In genomic region chr18:50812834-50813233, GRCh38 we compare ENCODE assay signal across 26 cellular contexts. TPM values are rescaled to one million over a fixed set of nuclear protein-coding genes. Genes with fewer than 3 reads are reported as not detected.
DNase-seq lines count a peak whose midpoint lies in the region; ATAC-seq and TF ChIP-seq lines count a peak whose summit lies in the region.
"Had no signal": no experiment of that assay in that cellular context is flagged by ENCODE, and none has a peak within 500 bp of the region (broad histone marks: within the 10 kb centered on the region; RNA-seq: fewer than 3 reads in every experiment).

No MANE protein-coding gene starts in this region.

- H3K79me2 ChIP-seq in GM23248 (ENCODE audit: insufficient read depth), result no peaks in the 10 kb centered on the region

- H3K9ac ChIP-seq in BLaER1 treated with 17β-estradiol and CSF1 and Interleukin-3, amounts not matched to agents 10 nM and 100 nM, result no peak overlapping the region
- no peak overlapping the region for H3K9ac ChIP-seq in GM23248

- 48 to 57% methylated on average over 2 of the region's 2 CpGs for WGBS in GM23248 (ENCODE audit: low coverage in 1 of 2, low lambda C conversion rate in 2 of 2, missing lambda C conversion rate in 2 of 2), 2 experiments

- ATAC-seq in left lobe of liver, result peak; percentile 73
- no peak for ATAC-seq in stimulated activated naive B cell treated with anti-CD40 and anti-IgM and Interleukin-4, amounts not matched to agents 10 μg/mL and 1 μg/mL and 100 μg/mL, for 72 hours (replicated peaks)
- no peak for ATAC-seq in upper lobe of right lung
- ATAC-seq: GM12878 had no signal

- H3K4me1 Mint-ChIP-seq in stimulated activated naive B cell treated with anti-CD40 and anti-IgM and Interleukin-4, amounts not matched to agents 10 μg/mL and 1 μg/mL and 100 μg/mL, for 72 hours, result peaks cover 33 to 55% of the 10 kb centered on the region in 2 donors
- H3K4me1 Mint-ChIP-seq: CD4-positive, alpha-beta memory T cell; CD4-positive, CD25-positive, alpha-beta regulatory T cell; CD8-positive, alpha-beta memory T cell had no signal

- no peaks in the 10 kb centered on the region for H3K27me3 Mint-ChIP-seq in stimulated activated naive B cell treated with anti-CD40 and anti-IgM and Interleukin-4, amounts not matched to agents 10 μg/mL and 1 μg/mL and 100 μg/mL, for 72 hours

- DNase-seq in fibroblast of gingiva (ENCODE audit: low read depth) (peak; percentile 20), left lobe of liver (ENCODE audit: low spot score) (no peak), GM23248 (no peak), NCI-H446 treated with DMSO at 0.1 percent for 48 hours (lab: John Stamatoyannopoulos, UW) (no peak), Kasumi-1 (lab: John Stamatoyannopoulos, UW) (no peak), upper lobe of right lung (no peak)
- DNase-seq in stimulated activated naive B cell treated with anti-CD40 and anti-IgM and Interleukin-4, amounts not matched to agents 10 μg/mL and 1 μg/mL and 100 μg/mL, for 72 hours, result no peak
- DNase-seq: 8988T; ACHN; BE2C; C1 segment of cervical spinal cord; CD4-positive, alpha-beta memory T cell; CD4-positive, CD25-positive, alpha-beta regulatory T cell; CD8-positive, alpha-beta memory T cell; COR-L47; DMS 273 treated with DMSO at 0.1 percent for 48 hours; DMS153; DMS53; DMS79; DND-41; EL; GDM1 had no signal

- peak overlapping the region in 9 of 11 experiments; percentile 76 to 87 (median 83); a peak in 17 of 22 replicates for H3K4me2 ChIP-seq in BLaER1 treated with 17β-estradiol and CSF1 and Interleukin-3, amounts not matched to agents 10 nM and 100 nM
- H3K4me2 ChIP-seq in GM23248 (ENCODE audit: unreplicated experiment), result no peak overlapping the region

- TF ChIP-seq CTCF in upper lobe of right lung (IDR thresholded peaks at IDR 0.05), result no peak

- in situ Hi-C loops in GM23248 (cut with MboI), result no loop called here

- H3K27ac Mint-ChIP-seq in stimulated activated naive B cell treated with anti-CD40 and anti-IgM and Interleukin-4, amounts not matched to agents 10 μg/mL and 1 μg/mL and 100 μg/mL, for 72 hours, result peak overlapping the region; percentile 20
- H3K27ac Mint-ChIP-seq: CD4-positive, alpha-beta memory T cell; CD4-positive, CD25-positive, alpha-beta regulatory T cell had no signal

- H3K4me3 ChIP-seq in BLaER1 treated with 17β-estradiol and CSF1 and Interleukin-3, amounts not matched to agents 10 nM and 100 nM, result no peak overlapping the region
- no peak overlapping the region for H3K4me3 ChIP-seq in GM23248
- H3K4me3 ChIP-seq in upper lobe of right lung, result no peak overlapping the region
- H3K4me3 ChIP-seq: GM12878 had no signal

- H3K36me3 Mint-ChIP-seq in stimulated activated naive B cell treated with anti-CD40 and anti-IgM and Interleukin-4, amounts not matched to agents 10 μg/mL and 1 μg/mL and 100 μg/mL, for 72 hours, result no peaks in the 10 kb centered on the region
- H3K36me3 Mint-ChIP-seq: CD14-positive monocyte; CD4-positive, alpha-beta memory T cell; CD4-positive, CD25-positive, alpha-beta regulatory T cell; CD8-positive, alpha-beta memory T cell had no signal

- no peak overlapping the region for H2AFZ ChIP-seq in GM23248

- no peaks in the 10 kb centered on the region for H4K20me1 ChIP-seq in BLaER1 treated with 17β-estradiol and CSF1 and Interleukin-3, amounts not matched to agents 10 nM and 100 nM
- no peaks in the 10 kb centered on the region for H4K20me1 ChIP-seq in GM23248 (ENCODE audit: insufficient read depth)

- no peaks in the 10 kb centered on the region for H3K9me2 ChIP-seq in GM23248 (ENCODE audit: insufficient read depth)

- peaks cover 0 to 13% (median 8%) of the 10 kb centered on the region in 11 experiments; a peak in 16 of 22 replicates for H3K9me3 ChIP-seq in BLaER1 treated with 17β-estradiol and CSF1 and Interleukin-3, amounts not matched to agents 10 nM and 100 nM (replicated peaks in 1 of 11)
- H3K9me3 ChIP-seq in GM23248 (ENCODE audit: low read depth) (no peaks in the 10 kb centered on the region), upper lobe of right lung (no peaks in the 10 kb centered on the region)
- H3K9me3 ChIP-seq: BE2C had no signal

- H3K4me3 Mint-ChIP-seq in stimulated activated naive B cell treated with anti-CD40 and anti-IgM and Interleukin-4, amounts not matched to agents 10 μg/mL and 1 μg/mL and 100 μg/mL, for 72 hours, result no peak overlapping the region
- H3K4me3 Mint-ChIP-seq: CD14-positive monocyte; CD4-positive, alpha-beta memory T cell; CD4-positive, CD25-positive, alpha-beta regulatory T cell; CD8-positive, alpha-beta memory T cell had no signal

- no peak overlapping the region for H3K27ac ChIP-seq in BLaER1 treated with 17β-estradiol and CSF1 and Interleukin-3, amounts not matched to agents 10 nM and 100 nM
- H3K27ac ChIP-seq in GM23248 (no peak overlapping the region), upper lobe of right lung (no peak overlapping the region)

- H3K36me3 ChIP-seq in BLaER1 treated with 17β-estradiol and CSF1 and Interleukin-3, amounts not matched to agents 10 nM and 100 nM, result no peaks in the 10 kb centered on the region
- H3K36me3 ChIP-seq in GM23248 (ENCODE audit: low read depth), result no peaks in the 10 kb centered on the region
- H3K36me3 ChIP-seq in upper lobe of right lung, result no peaks in the 10 kb centered on the region
- H3K36me3 ChIP-seq: BE2C had no signal

- peaks cover 0 to 8% (median 0%) of the 10 kb centered on the region in 11 experiments; a peak in 4 of 22 replicates for H3K27me3 ChIP-seq in BLaER1 treated with 17β-estradiol and CSF1 and Interleukin-3, amounts not matched to agents 10 nM and 100 nM
- no peaks in the 10 kb centered on the region for H3K27me3 ChIP-seq in GM23248 (replicated peaks; ENCODE audit: insufficient read depth)
- peaks cover 4% of the 10 kb centered on the region for H3K27me3 ChIP-seq in upper lobe of right lung
- H3K27me3 ChIP-seq: BE2C had no signal

- H3F3A ChIP-seq in GM23248 (ENCODE audit: insufficient read depth), result no peaks in the 10 kb centered on the region

- H3K4me1 ChIP-seq in BLaER1 treated with 17β-estradiol and CSF1 and Interleukin-3, amounts not matched to agents 10 nM and 100 nM, result peaks cover 45 to 80% (median 70%) of the 10 kb centered on the region in 10 experiments
- H3K4me1 ChIP-seq in GM23248 (ENCODE audit: insufficient read depth) (no peaks in the 10 kb centered on the region), upper lobe of right lung (no peaks in the 10 kb centered on the region)
- H3K4me1 ChIP-seq: BE2C had no signal

- H3K9me3 Mint-ChIP-seq in stimulated activated naive B cell treated with anti-CD40 and anti-IgM and Interleukin-4, amounts not matched to agents 10 μg/mL and 1 μg/mL and 100 μg/mL, for 72 hours, result peaks cover 0 to 3% of the 10 kb centered on the region in 2 donors
- H3K9me3 Mint-ChIP-seq: CD8-positive, alpha-beta memory T cell had no signal

- intact Hi-C loops in upper lobe of right lung (cut with DNase I), result no loop called here

RNA-seq across cellular contexts. Expression of gene MRO, which starts 7.0 kb away (rescaled TPM):
- total RNA-seq in left lobe of liver (12.0 TPM), upper lobe of right lung (0.20 TPM)
- total RNA-seq in GM23248 (2014; rRNA removed; shearing (Covaris generic)), result not detected in 2 replicates
- not detected in 2 replicates for polyA plus RNA-seq in GM23248 (2016; fragmentation: Nextera tagmentation; extraction: Ambion mirVana)
- total RNA-seq: CD4-positive, alpha-beta memory T cell; CD4-positive, CD25-positive, alpha-beta regulatory T cell; Daoy; GM12878 had no signal
- polyA plus RNA-seq: CD14-positive monocyte; CD4-positive, alpha-beta memory T cell; CD4-positive, CD25-positive, alpha-beta regulatory T cell; CD8-positive, alpha-beta memory T cell had no signal

Comparison
In these comparisons a context has a peak if more than half of its experiments do, and no peak if none do; other contexts are left out.
1. RNA of gene MRO, which starts 7.0 kb away (total RNA-seq): 12.0 TPM in left lobe of liver (single experiment); 0.20 TPM in upper lobe of right lung (single experiment) and not detected in GM23248; every median in the first group is over 10 times any median in the second.